ENCODE assay signal across 15 cellular contexts in genomic region chr15:28892789-28893610, GRCh38. TPM values are rescaled to one million over a fixed set of nuclear protein-coding genes. Genes with fewer than 3 reads are reported as not detected.
DNase-seq lines count a peak whose midpoint lies in the region; ATAC-seq, FAIRE-seq and TF ChIP-seq lines count a peak whose summit lies in the region.
"Had no signal": no experiment of that assay in that cellular context is flagged by ENCODE, and none has a peak within 500 bp of the region (broad histone marks: within the 10 kb centered on the region; RNA-seq: fewer than 3 reads in every experiment).

No MANE protein-coding gene starts in this region.

- no peak for TF ChIP-seq CTCF in HFF-Myc (IDR thresholded peaks at IDR 0.05; ENCODE audit: low read depth, low read length, missing control alignments)
- no peak for TF ChIP-seq CTCF in keratinocyte (optimal IDR thresholded peaks at IDR 0.05 in 1 of 3, IDR thresholded peaks at IDR 0.05 in 1 of 3, conservative IDR thresholded peaks at IDR 0.05 in 1 of 3; ENCODE audit: extremely low read depth in 1 of 3, insufficient read depth in 2 of 3, low read length in 3 of 3)

- H3K79me2 ChIP-seq in keratinocyte (ENCODE audit: control insufficient read depth, insufficient read depth, low read length), result no peaks in the 10 kb centered on the region

- H3K27ac ChIP-seq in keratinocyte (ENCODE audit: control insufficient read depth, insufficient read depth, low read length), result no peak overlapping the region
- H3K27ac ChIP-seq: tibial artery had no signal

- POLR2A ChIA-PET in activated naive CD8-positive, alpha-beta T cell treated with anti-CD3 and anti-CD28 coated beads, Interleukin-2, amount 10 ng/mL, durations not matched to agents 7 days and 5 days (lab: Charles Lee), result no interaction called here

- no peaks in the 10 kb centered on the region for H3K4me1 ChIP-seq in keratinocyte (ENCODE audit: control insufficient read depth, extremely low read depth, insufficient read depth, low read length)
- H3K4me1 ChIP-seq: tibial artery had no signal

- H3K27ac Mint-ChIP-seq in activated naive CD8-positive, alpha-beta T cell treated with anti-CD3 and anti-CD28 coated beads, Interleukin-2, amount 10 ng/mL, durations not matched to agents 7 days and 5 days, result peak overlapping the region; percentile 9
- no peak overlapping the region for H3K27ac Mint-ChIP-seq in activated T-cell treated with anti-CD3 and anti-CD28 coated beads, Interleukin-2, amount 50 U/mL, for 24 hours
- H3K27ac Mint-ChIP-seq: activated CD4-positive, alpha-beta T cell treated with anti-CD3 and anti-CD28 coated beads, Interleukin-2, amount 10 ng/mL, durations not matched to agents 24 days and 14 days had no signal

- H3K36me3 ChIP-seq in keratinocyte (ENCODE audit: control insufficient read depth in 2 of 2, extremely low read depth in 1 of 2, insufficient read depth in 2 of 2, low read length in 2 of 2), result no peaks in the 10 kb centered on the region
- H3K36me3 ChIP-seq: tibial artery had no signal

- no peaks in the 10 kb centered on the region for H3K27me3 Mint-ChIP-seq in activated naive CD8-positive, alpha-beta T cell treated with anti-CD3 and anti-CD28 coated beads, Interleukin-2, amount 10 ng/mL, durations not matched to agents 7 days and 5 days
- H3K27me3 Mint-ChIP-seq in activated T-cell treated with anti-CD3 and anti-CD28 coated beads, Interleukin-2, amount 50 U/mL, for 24 hours, result no peaks in the 10 kb centered on the region

- no peaks in the 10 kb centered on the region for H3K9me3 Mint-ChIP-seq in activated naive CD8-positive, alpha-beta T cell treated with anti-CD3 and anti-CD28 coated beads, Interleukin-2, amount 10 ng/mL, durations not matched to agents 7 days and 5 days
- no peaks in the 10 kb centered on the region for H3K9me3 Mint-ChIP-seq in activated T-cell treated with anti-CD3 and anti-CD28 coated beads, Interleukin-2, amount 50 U/mL, for 24 hours
- H3K9me3 Mint-ChIP-seq: activated CD4-positive, alpha-beta T cell treated with anti-CD3 and anti-CD28 coated beads, Interleukin-2, amount 10 ng/mL, durations not matched to agents 24 days and 14 days had no signal

- H3K9me3 ChIP-seq in keratinocyte (ENCODE audit: control insufficient read depth, low read depth, low read length), result no peaks in the 10 kb centered on the region
- H3K9me3 ChIP-seq: tibial artery had no signal

- FAIRE-seq in keratinocyte (lab: Jason Lieb, UNC), result peak; percentile 20
- FAIRE-seq: small intestine had no signal

- H3K27me3 ChIP-seq in keratinocyte (ENCODE audit: control insufficient read depth, extremely low read depth, insufficient read depth, low read length), result no peaks in the 10 kb centered on the region
- H3K27me3 ChIP-seq: tibial artery had no signal

- dilution Hi-C loops in keratinocyte (cut with MboI; ENCODE audit: extremely low pct_ligation_motif_present, low sequenced_read_pairs), result no loop called here

- no peak overlapping the region for H2AFZ ChIP-seq in keratinocyte (ENCODE audit: control insufficient read depth, low read length)

- no peak overlapping the region for H3K4me2 ChIP-seq in keratinocyte (ENCODE audit: control insufficient read depth, extremely low read depth, insufficient read depth, low read depth, low read length)

- DNase-seq in NCI-H1694 treated with DMSO at 0.1 percent for 48 hours (lab: John Stamatoyannopoulos, UW) (peak; percentile 50), NCI-H1694 (lab: John Stamatoyannopoulos, UW) (no peak), HFF-Myc (ENCODE audit: extremely low read depth, low read depth) (peak; percentile 67), keratinocyte (ENCODE audit: low read depth, low spot score) (no peak)
- DNase-seq in activated naive CD8-positive, alpha-beta T cell treated with anti-CD3 and anti-CD28 coated beads, Interleukin-2, amount 10 ng/mL, durations not matched to agents 7 days and 5 days, result no peak
- DNase-seq in activated CD8-positive, alpha-beta memory T cell treated with anti-CD3 and anti-CD28 coated beads for 24 hours, result no peak
- no peak for DNase-seq in stimulated activated CD4-positive, alpha-beta T cell treated with anti-CD3 and anti-CD28 coated beads, Interleukin-2, amount 100 ng/mL, for 24 hours
- no peak for DNase-seq in activated T-cell treated with anti-CD3 and anti-CD28 coated beads, Interleukin-2, amount 50 U/mL, for 24 hours
- DNase-seq: activated CD4-positive, alpha-beta T cell treated with anti-CD3 and anti-CD28 coated beads, Interleukin-2, amount 10 ng/mL, durations not matched to agents 24 days and 14 days; activated gamma-delta T cell treated with Interleukin-2 at 50 U/mL for 16 hours; foreskin melanocyte; small intestine; T-helper 1 cell; tibial artery had no signal

- no peak for ATAC-seq in activated naive CD8-positive, alpha-beta T cell treated with anti-CD3 and anti-CD28 coated beads, Interleukin-2, amount 10 ng/mL, durations not matched to agents 7 days and 5 days (ENCODE audit: low read depth)

- H3K36me3 Mint-ChIP-seq in activated naive CD8-positive, alpha-beta T cell treated with anti-CD3 and anti-CD28 coated beads, Interleukin-2, amount 10 ng/mL, durations not matched to agents 7 days and 5 days, result peaks cover 11% of the 10 kb centered on the region
- H3K36me3 Mint-ChIP-seq in activated T-cell treated with anti-CD3 and anti-CD28 coated beads, Interleukin-2, amount 50 U/mL, for 24 hours (ENCODE audit: low read depth), result no peaks in the 10 kb centered on the region

- H3K9me1 ChIP-seq in keratinocyte (ENCODE audit: control insufficient read depth, extremely low read depth, insufficient read depth, low read length), result no peaks in the 10 kb centered on the region

- no peak overlapping the region for H3K9ac ChIP-seq in keratinocyte (ENCODE audit: control insufficient read depth, extremely low read depth, insufficient read depth, low read length)

- H3K4me3 Mint-ChIP-seq in activated naive CD8-positive, alpha-beta T cell treated with anti-CD3 and anti-CD28 coated beads, Interleukin-2, amount 10 ng/mL, durations not matched to agents 7 days and 5 days, result no peak overlapping the region
- H3K4me3 Mint-ChIP-seq in activated T-cell treated with anti-CD3 and anti-CD28 coated beads, Interleukin-2, amount 50 U/mL, for 24 hours, result no peak overlapping the region
- H3K4me3 Mint-ChIP-seq: activated CD4-positive, alpha-beta T cell treated with anti-CD3 and anti-CD28 coated beads, Interleukin-2, amount 10 ng/mL, durations not matched to agents 24 days and 14 days had no signal

- peaks cover 43% of the 10 kb centered on the region for H3K4me1 Mint-ChIP-seq in activated naive CD8-positive, alpha-beta T cell treated with anti-CD3 and anti-CD28 coated beads, Interleukin-2, amount 10 ng/mL, durations not matched to agents 7 days and 5 days
- peaks cover 72% of the 10 kb centered on the region for H3K4me1 Mint-ChIP-seq in activated T-cell treated with anti-CD3 and anti-CD28 coated beads, Interleukin-2, amount 50 U/mL, for 24 hours (ENCODE audit: low read depth)

- H3K4me3 ChIP-seq in HFF-Myc (replicated peaks; ENCODE audit: low read depth, low read length) (0 out of 2 replicates have a peak overlapping the region, but pooled peaks have one; percentile 11), keratinocyte (ENCODE audit: control insufficient read depth in 2 of 3, extremely low read depth in 1 of 3, insufficient read depth in 2 of 3, low read depth in 1 of 3, low read length in 3 of 3) (no peak overlapping the region)
- H3K4me3 ChIP-seq: tibial artery had no signal

- no peaks in the 10 kb centered on the region for H4K20me1 ChIP-seq in keratinocyte (ENCODE audit: control insufficient read depth, extremely low read depth, insufficient read depth, low read length)

RNA-seq across cellular contexts. Expression of gene APBA2, which starts 7.2 kb away (rescaled TPM):
- 10 to 100 TPM; 65.1 to 66.0 TPM for total RNA-seq in activated naive CD8-positive, alpha-beta T cell treated with anti-CD3 and anti-CD28 coated beads, Interleukin-2, amount 10 ng/mL, durations not matched to agents 7 days and 5 days
- 4.9 to 9.3 TPM (median 5.5 TPM) in 3 replicates for polyA plus RNA-seq in keratinocyte
- 1.8 TPM for polyA plus RNA-seq in keratinocyte (2011; ENCODE audit: low read depth)
- 4.3 and 6.8 TPM in 2 replicates for polyA plus RNA-seq in keratinocyte (2011; cell fraction: cytosol; rRNA removed)
- polyA plus RNA-seq in keratinocyte (2011; cell fraction: nucleus; rRNA removed), result 13.3 and 15.6 TPM in 2 replicates
- 0.79 and 5.2 TPM in 2 replicates for polyA plus RNA-seq in keratinocyte (2012; ENCODE audit: low replicate concordance)
- 6.0 to 8.8 TPM (median 8.3 TPM) in 3 replicates for polyA minus RNA-seq in keratinocyte
- 10.9 TPM for polyA minus RNA-seq in keratinocyte (2011; cell fraction: cytosol; rRNA and poly(A)+ RNA removed)
- 9.4 and 10.8 TPM in 2 replicates for polyA minus RNA-seq in keratinocyte (2011; cell fraction: nucleus; rRNA and poly(A)+ RNA removed)

RNA-seq across cellular contexts. Expression of gene GOLGA6L7, which starts 44.6 kb away (rescaled TPM):
- total RNA-seq in activated naive CD8-positive, alpha-beta T cell treated with anti-CD3 and anti-CD28 coated beads, Interleukin-2, amount 10 ng/mL, durations not matched to agents 7 days and 5 days, result not detected
- not detected in 3 replicates for polyA plus RNA-seq in keratinocyte
- polyA plus RNA-seq in keratinocyte (2011; ENCODE audit: low read depth), result not detected
- not detected in 2 replicates for polyA plus RNA-seq in keratinocyte (2011; cell fraction: cytosol; rRNA removed)
- not detected in 2 replicates for polyA plus RNA-seq in keratinocyte (2011; cell fraction: nucleus; rRNA removed)
- polyA plus RNA-seq in keratinocyte (2012; ENCODE audit: low replicate concordance), result not detected in 2 replicates
- polyA minus RNA-seq in keratinocyte, result not detected in 3 replicates
- not detected for polyA minus RNA-seq in keratinocyte (2011; cell fraction: cytosol; rRNA and poly(A)+ RNA removed)
- polyA minus RNA-seq in keratinocyte (2011; cell fraction: nucleus; rRNA and poly(A)+ RNA removed), result not detected in 2 replicates
- total RNA-seq: activated CD4-positive, alpha-beta T cell treated with anti-CD3 and anti-CD28 coated beads, Interleukin-2, amount 10 ng/mL, durations not matched to agents 24 days and 14 days had no signal
- polyA plus RNA-seq: neural cell, small intestine had no signal

Comparison
In these comparisons a context has a peak if more than half of its experiments do, and no peak if none do; other contexts are left out.
1. DNase-seq: peak in NCI-H1694 treated with DMSO at 0.1 percent for 48 hours (single experiment) and HFF-Myc (single experiment); none in NCI-H1694 (single experiment), activated naive CD8-positive, alpha-beta T cell treated with anti-CD3 and anti-CD28 coated beads, Interleukin-2, amount 10 ng/mL, durations not matched to agents 7 days and 5 days (single experiment), keratinocyte (single experiment), activated CD8-positive, alpha-beta memory T cell treated with anti-CD3 and anti-CD28 coated beads for 24 hours (single experiment), stimulated activated CD4-positive, alpha-beta T cell treated with anti-CD3 and anti-CD28 coated beads, Interleukin-2, amount 100 ng/mL, for 24 hours (0 of 2) and activated T-cell treated with anti-CD3 and anti-CD28 coated beads, Interleukin-2, amount 50 U/mL, for 24 hours (single experiment).